15 cellular contexts compared by ENCODE assay signal in the genomic region with DNA sequence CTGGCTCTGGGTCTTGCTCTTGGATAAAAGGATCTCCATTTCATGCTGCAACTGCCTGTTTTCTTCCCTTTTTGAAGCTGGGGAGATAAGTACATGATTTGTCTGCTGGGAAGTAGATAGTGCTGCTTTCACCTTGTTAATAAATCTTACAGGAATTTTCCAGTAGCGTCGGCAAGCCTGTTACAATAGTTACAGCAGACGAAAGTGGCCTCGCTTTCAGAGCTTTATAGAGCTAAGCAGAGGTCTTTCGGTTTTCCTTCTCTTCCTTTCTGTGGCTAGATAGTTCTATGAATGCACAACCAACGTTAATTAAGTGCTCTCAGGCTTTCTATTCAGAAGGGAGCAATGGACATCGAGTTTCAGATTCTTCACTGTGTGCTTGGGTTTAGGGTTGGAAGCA.
DNase-seq lines count a peak whose midpoint lies in the region; ATAC-seq, FAIRE-seq and TF ChIP-seq lines count a peak whose summit lies in the region.
"Had no signal": no experiment of that assay in that cellular context is flagged by ENCODE, and none has a peak within 500 bp of the region (broad histone marks: within the 10 kb centered on the region; RNA-seq: fewer than 3 reads in every experiment).

No MANE protein-coding gene starts in this region.

- H3K9me3 ChIP-seq in endothelial cell of umbilical vein (replicated peaks; ENCODE audit: control insufficient read depth, insufficient read depth, low read length) (no peaks in the 10 kb centered on the region), stomach smooth muscle (ENCODE audit: control insufficient read depth in 2 of 2, low read length in 2 of 2) (no peaks in the 10 kb centered on the region), mucosa of descending colon (no peaks in the 10 kb centered on the region)
- H3K9me3 ChIP-seq: tibial artery had no signal

- POLR2A ChIA-PET in endothelial cell of umbilical vein (lab: Charles Lee), result no interaction called here

- H4K20me1 ChIP-seq in endothelial cell of umbilical vein (replicated peaks; ENCODE audit: control insufficient read depth, extremely low read depth, insufficient read depth, low read length), result no peaks in the 10 kb centered on the region

- H3K9me1 ChIP-seq in endothelial cell of umbilical vein (replicated peaks; ENCODE audit: control insufficient read depth, extremely low read depth, insufficient read depth, low read length), result no peaks in the 10 kb centered on the region

- DNase-seq in endothelial cell of umbilical vein (ENCODE audit: low read depth, low spot score) (peak; percentile 69), mucosa of descending colon (no peak)
- no peak for DNase-seq in activated CD8-positive, alpha-beta memory T cell treated with anti-CD3 and anti-CD28 coated beads, Interleukin-2, amount 50 U/mL, for 4 hours
- DNase-seq: activated naive CD8-positive, alpha-beta T cell treated with anti-CD3 and anti-CD28 coated beads for 36 hours; COR-L47; NCI-H1092; NCI-H510A; small intestine; tibial artery had no signal

- dilution Hi-C loops in endothelial cell of umbilical vein (cut with MboI; ENCODE audit: extremely low pct_ligation_motif_present, low sequenced_read_pairs), result no loop called here

- no peak for FAIRE-seq in endothelial cell of umbilical vein (lab: Jason Lieb, UNC)
- FAIRE-seq: HTR-8/SVneo, islet of Langerhans, small intestine had no signal

- no peak for TF ChIP-seq CTCF in endothelial cell of umbilical vein (IDR thresholded peaks at IDR 0.05; ENCODE audit: extremely low read depth in 1 of 2, insufficient read depth in 1 of 2, low read depth in 1 of 2, low read length in 2 of 2)
- no peak for TF ChIP-seq CTCF in mucosa of descending colon (IDR thresholded peaks at IDR 0.05)

- H3K4me1 ChIP-seq in endothelial cell of umbilical vein (ENCODE audit: control insufficient read depth, extremely low read depth, insufficient read depth, low read length), result peaks cover 15% of the 10 kb centered on the region
- peaks cover 14% of the 10 kb centered on the region for H3K4me1 ChIP-seq in stomach smooth muscle (ENCODE audit: control insufficient read depth, insufficient read depth, low read length)
- H3K4me1 ChIP-seq in mucosa of descending colon (ENCODE audit: low read depth), result peaks cover 7% of the 10 kb centered on the region

- peak overlapping the region; percentile 38 for H3K27ac ChIP-seq in endothelial cell of umbilical vein (ENCODE audit: insufficient read depth, low read depth, low read length)
- peak overlapping the region; percentile 4 for H3K27ac ChIP-seq in stomach smooth muscle (ENCODE audit: low read length)
- H3K27ac ChIP-seq: tibial artery had no signal

- no peak overlapping the region for H3K9ac ChIP-seq in endothelial cell of umbilical vein (replicated peaks; ENCODE audit: extremely low read depth, insufficient read depth, low read length)
- peak overlapping the region; percentile 2 to 43 for H3K9ac ChIP-seq in stomach smooth muscle (ENCODE audit: low read length in 2 of 2)

- ATAC-seq in GM21447 (IDR thresholded peaks at IDR 0.05; ENCODE audit: unreplicated experiment) (peak; percentile 80), HG03025 (IDR thresholded peaks at IDR 0.05; ENCODE audit: low FRiP score, unreplicated experiment) (peak; percentile 78), HG03520 (IDR thresholded peaks at IDR 0.05; ENCODE audit: unreplicated experiment) (no peak), mucosa of descending colon (no peak)

- no peaks in the 10 kb centered on the region for H3K79me2 ChIP-seq in endothelial cell of umbilical vein (ENCODE audit: control insufficient read depth, insufficient read depth, low read length)

- no TSS peak for BruUV-seq in endothelial cell of umbilical vein (replicated peaks; lab: Mats Ljungman, UMichigan)

- H3K36me3 ChIP-seq in endothelial cell of umbilical vein (ENCODE audit: control insufficient read depth in 2 of 2, extremely low read depth in 1 of 2, insufficient read depth in 2 of 2, low read length in 2 of 2) (no peaks in the 10 kb centered on the region), stomach smooth muscle (ENCODE audit: control insufficient read depth in 2 of 2, insufficient read depth in 2 of 2, low read length in 2 of 2) (peaks cover 12 to 15% of the 10 kb centered on the region in 2 donors), mucosa of descending colon (ENCODE audit: low read depth) (no peaks in the 10 kb centered on the region)

- TF ChIP-seq POLR2A in endothelial cell of umbilical vein (IDR thresholded peaks at IDR 0.05; ENCODE audit: low read depth, low read length), result no peak

- H3K27me3 ChIP-seq in endothelial cell of umbilical vein (ENCODE audit: control insufficient read depth in 2 of 2, insufficient read depth in 2 of 2, low read length in 2 of 2) (no peaks in the 10 kb centered on the region), stomach smooth muscle (ENCODE audit: control insufficient read depth in 1 of 2, insufficient read depth in 2 of 2, low read length in 2 of 2) (no peaks in the 10 kb centered on the region)
- H3K27me3 ChIP-seq: tibial artery had no signal

- H3K4me3 ChIP-seq in endothelial cell of umbilical vein (replicated peaks in 1 of 3; ENCODE audit: insufficient read depth in 1 of 3, low read depth in 1 of 3, low read length in 3 of 3), result peak overlapping the region in 1 of 3 experiments; percentile 11
- peak overlapping the region; percentile 29 to 35 for H3K4me3 ChIP-seq in stomach smooth muscle (ENCODE audit: low read length in 2 of 2)
- H3K4me3 ChIP-seq in mucosa of descending colon, result no peak overlapping the region
- H3K4me3 ChIP-seq: tibial artery had no signal

- peak overlapping the region; percentile 71 for H2AFZ ChIP-seq in endothelial cell of umbilical vein (ENCODE audit: low read depth, low read length)

- CTCF ChIA-PET in endothelial cell of umbilical vein (lab: Charles Lee), result interaction anchor here (0.6 to 3.2 kb wide), 9 partner anchors 11 to 1297 kb away, joined by 3 to 16 read pairs (median 4); no protein-coding TSS in a partner anchor

- peak overlapping the region; percentile 58 for H3K4me2 ChIP-seq in endothelial cell of umbilical vein (ENCODE audit: insufficient read depth, low read length)

- intact Hi-C loops in endothelial cell of umbilical vein (cut with micrococcal nuclease), result no loop called here
- intact Hi-C loops in mucosa of descending colon (cut with DNase I, micrococcal nuclease), result no loop called here

TF ChIP-seq in endothelial cell of umbilical vein, 7 proteins besides CTCF, POLR2A, EP300 and RAD21:
- TF ChIP-seq EZH2 (IDR thresholded peaks at IDR 0.05; ENCODE audit: borderline replicate concordance, low read depth, low read length, severe bottlenecking) (no peak), MYC (IDR thresholded peaks at IDR 0.05; ENCODE audit: low read depth, low read length) (no peak), POLR2AphosphoS5 (IDR thresholded peaks at IDR 0.05; ENCODE audit: insufficient read depth, low read depth, low read length) (no peak), GATA2 (IDR thresholded peaks at IDR 0.05; ENCODE audit: insufficient read depth, insufficient read length, low read depth, low read length) (no peak), JUN (IDR thresholded peaks at IDR 0.05; ENCODE audit: borderline replicate concordance, insufficient read depth, insufficient read length, low read depth) (no peak), FOS (IDR thresholded peaks at IDR 0.05; ENCODE audit: borderline replicate concordance, insufficient read depth, low read length) (no peak)
- TF ChIP-seq, protein P1, sequence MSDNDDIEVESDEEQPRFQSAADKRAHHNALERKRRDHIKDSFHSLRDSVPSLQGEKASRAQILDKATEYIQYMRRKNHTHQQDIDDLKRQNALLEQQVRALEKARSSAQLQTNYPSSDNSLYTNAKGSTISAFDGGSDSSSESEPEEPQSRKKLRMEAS (IDR thresholded peaks at IDR 0.05; ENCODE audit: insufficient read depth, insufficient read length), result no peak

Comparison
In these comparisons a context has a peak if more than half of its experiments do, and no peak if none do; other contexts are left out.
1. ATAC-seq: peak in GM21447 (single experiment) and HG03025 (single experiment); none in HG03520 (single experiment) and mucosa of descending colon (single experiment).